ENCODE assay signal across 26 cellular contexts in genomic region chr16:80081851-80082250, GRCh38.
DNase-seq lines count a peak whose midpoint lies in the region; ATAC-seq, FAIRE-seq and TF ChIP-seq lines count a peak whose summit lies in the region.
"Had no signal": no experiment of that assay in that cellular context is flagged by ENCODE, and none has a peak within 500 bp of the region (broad histone marks: within the 10 kb centered on the region; RNA-seq: fewer than 3 reads in every experiment).

No MANE protein-coding gene starts in this region.

- no peak for TF ChIP-seq EP300 in K562 (IDR thresholded peaks at IDR 0.05; ENCODE audit: low read length)

- no peak overlapping the region for H2AK5ac ChIP-seq in mesendoderm (ENCODE audit: low read length)

- no peaks in the 10 kb centered on the region for H3K9me1 ChIP-seq in K562 (ENCODE audit: control insufficient read depth, insufficient read depth, low read length)

- H3K4me3 Mint-ChIP-seq in activated T-cell treated with anti-CD3 and anti-CD28 coated beads, Interleukin-2, amount 50 U/mL, for 72 hours, result no peak overlapping the region
- no peak overlapping the region for H3K4me3 Mint-ChIP-seq in T-cell
- H3K4me3 Mint-ChIP-seq: CD14-positive monocyte; CD4-positive, alpha-beta T cell; CD8-positive, alpha-beta memory T cell; GM23338; H9; HFFc6 had no signal

- no peak for FAIRE-seq in K562 (lab: Jason Lieb, UNC)
- FAIRE-seq in small intestine (lab: Jason Lieb, UNC), result no peak
- FAIRE-seq: A549, GM12891, GM18507 had no signal

- no peak overlapping the region for H3K56ac ChIP-seq in mesendoderm (ENCODE audit: low read length)

- BruUV-seq in K562 (replicated peaks; lab: Mats Ljungman, UMichigan), result no TSS peak

- no peak for TF ChIP-seq RAD21 in K562 (CRISPR knock-in tag; conservative IDR thresholded peaks at IDR 0.05 in 1 of 2, IDR thresholded peaks at IDR 0.05 in 1 of 2)

- H3K79me2 ChIP-seq in K562 (ENCODE audit: control insufficient read depth, insufficient read depth, low read length) (no peaks in the 10 kb centered on the region), mesendoderm (ENCODE audit: control insufficient read depth, insufficient read depth, low read length) (no peaks in the 10 kb centered on the region)

- POLR2A ChIA-PET in HEK293 (lab: Yijun Ruan, JAX), result no interaction called here
- POLR2A ChIA-PET in K562 (lab: Yijun Ruan, JAX), result no interaction called here
- POLR2A ChIA-PET in T-cell (lab: Charles Lee), result no interaction called here

- H2AFZ ChIP-seq in K562 (ENCODE audit: low read depth, low read length), result no peak overlapping the region
- H2AFZ ChIP-seq: GM23338 had no signal

- WGBS in K562 (ENCODE audit: insufficient coverage, low coverage, missing lambda C conversion rate), result 1% methylated on average over 5 of the region's 5 CpGs
- no CpG with 5 or more reads among the region's 5 CpGs for WGBS in mesendoderm (ENCODE audit: extremely low coverage, insufficient coverage, low lambda C conversion rate)
- 5 to 49% (median 25%) methylated on average over 5 of the region's 5 CpGs for WGBS in small intestine, 3 donors

- H3K27me3 ChIP-seq in K562 (ENCODE audit: control insufficient read depth in 2 of 2, insufficient read depth in 2 of 2, low read length in 2 of 2) (no peaks in the 10 kb centered on the region), mesendoderm (ENCODE audit: insufficient read depth, low read length, poor library complexity) (no peaks in the 10 kb centered on the region), small intestine (ENCODE audit: control insufficient read depth in 2 of 2, insufficient read depth in 2 of 2, low read length in 2 of 2) (no peaks in the 10 kb centered on the region)
- H3K27me3 ChIP-seq: BE2C; BLaER1 treated with 17β-estradiol and CSF1 and Interleukin-3, amounts not matched to agents 10 nM and 100 nM had no signal

- intact Hi-C loops in K562 (cut with micrococcal nuclease), result loop anchor here (5.0 to 10.0 kb wide), 3 partner anchors 65 to 235 kb away; no protein-coding TSS in a partner anchor

- H3K4me3 ChIP-seq in HEK293 (ENCODE audit: low read depth, low read length) (no peak overlapping the region), K562 (no peak overlapping the region), mesendoderm (ENCODE audit: low read length) (no peak overlapping the region), small intestine (ENCODE audit: low read depth in 1 of 2, low read length in 2 of 2) (no peak overlapping the region)
- H3K4me3 ChIP-seq: A549; BLaER1 treated with 17β-estradiol and CSF1 and Interleukin-3, amounts not matched to agents 10 nM and 100 nM; GM23338 had no signal

- H3K4me1 Mint-ChIP-seq in activated T-cell treated with anti-CD3 and anti-CD28 coated beads, Interleukin-2, amount 50 U/mL, for 72 hours (ENCODE audit: low read depth), result no peaks in the 10 kb centered on the region
- H3K4me1 Mint-ChIP-seq in T-cell, result no peaks in the 10 kb centered on the region
- H3K4me1 Mint-ChIP-seq: CD14-positive monocyte; CD8-positive, alpha-beta memory T cell had no signal

- H4K20me1 ChIP-seq in K562 (replicated peaks; ENCODE audit: control insufficient read depth, insufficient read depth, low read length), result no peaks in the 10 kb centered on the region
- H4K20me1 ChIP-seq: BLaER1 treated with 17β-estradiol and CSF1 and Interleukin-3, amounts not matched to agents 10 nM and 100 nM had no signal

- in situ Hi-C loops in K562 (cut with MboI), result no loop called here

- H3K27ac ChIP-seq in HEK293 (ENCODE audit: extremely low read depth, low read depth, low read length), result no peak overlapping the region
- no peak overlapping the region for H3K27ac ChIP-seq in K562 (ENCODE audit: extremely low read depth, low read depth, low read length)
- no peak overlapping the region for H3K27ac ChIP-seq in mesendoderm (ENCODE audit: low read depth, low read length)
- no peak overlapping the region for H3K27ac ChIP-seq in small intestine (ENCODE audit: low read depth in 1 of 2, low read length in 1 of 2)
- H3K27ac ChIP-seq: A549; BLaER1 treated with 17β-estradiol and CSF1 and Interleukin-3, amounts not matched to agents 10 nM and 100 nM had no signal

- no peaks in the 10 kb centered on the region for H3K36me3 ChIP-seq in HEK293 (ENCODE audit: control insufficient read depth in 2 of 2, insufficient read depth in 1 of 2, low read length in 2 of 2)
- no peaks in the 10 kb centered on the region for H3K36me3 ChIP-seq in K562 (ENCODE audit: control insufficient read depth, insufficient read depth, low read length)
- H3K36me3 ChIP-seq in mesendoderm (ENCODE audit: control insufficient read depth, insufficient read depth, low read length), result no peaks in the 10 kb centered on the region
- no peaks in the 10 kb centered on the region for H3K36me3 ChIP-seq in small intestine (ENCODE audit: control insufficient read depth in 2 of 2, insufficient read depth in 2 of 2, low read length in 2 of 2)
- H3K36me3 ChIP-seq: BE2C; BLaER1 treated with 17β-estradiol and CSF1 and Interleukin-3, amounts not matched to agents 10 nM and 100 nM had no signal

- ATAC-seq in K562 (no peak), T-cell (replicated peaks in 1 of 4) (no peak)
- ATAC-seq in activated T-cell treated with anti-CD3 and anti-CD28 coated beads, Interleukin-2, amount 50 U/mL, for 72 hours (replicated peaks in 1 of 2), result no peak
- ATAC-seq: A549, GM23338, HCT116 had no signal

- CTCF ChIA-PET in HEK293 (lab: Yijun Ruan, JAX), result no interaction called here
- CTCF ChIA-PET in K562 (lab: Yijun Ruan, JAX; ENCODE audit: low intra/inter-chr PET ratio), result no interaction called here
- CTCF ChIA-PET in T-cell (lab: Charles Lee), result no interaction called here

- no peak overlapping the region for H3K27ac Mint-ChIP-seq in activated T-cell treated with anti-CD3 and anti-CD28 coated beads, Interleukin-2, amount 50 U/mL, for 72 hours
- H3K27ac Mint-ChIP-seq in T-cell, result no peak overlapping the region
- H3K27ac Mint-ChIP-seq: CD4-positive, alpha-beta T cell; CD8-positive, alpha-beta memory T cell; GM23338; H9; HFFc6 had no signal

- no peak overlapping the region for H3K18ac ChIP-seq in mesendoderm (ENCODE audit: low read length)

- H3K4me1 ChIP-seq in HEK293 (ENCODE audit: control insufficient read depth, insufficient read depth, low read length), result no peaks in the 10 kb centered on the region
- peaks cover 0 to 6% of the 10 kb centered on the region in 2 experiments; a peak in 3 of 5 replicates for H3K4me1 ChIP-seq in K562 (replicated peaks in 1 of 2; ENCODE audit: control insufficient read depth in 2 of 2, insufficient read depth in 2 of 2, low read length in 2 of 2)
- H3K4me1 ChIP-seq in mesendoderm (ENCODE audit: control insufficient read depth, low read depth, low read length), result no peaks in the 10 kb centered on the region
- peaks cover 0 to 4% of the 10 kb centered on the region in 2 donors for H3K4me1 ChIP-seq in small intestine (ENCODE audit: control insufficient read depth in 2 of 2, insufficient read depth in 1 of 2, low read depth in 1 of 2, low read length in 1 of 2)
- H3K4me1 ChIP-seq: BE2C; BLaER1 treated with 17β-estradiol and CSF1 and Interleukin-3, amounts not matched to agents 10 nM and 100 nM had no signal

- H3K4ac ChIP-seq in mesendoderm (ENCODE audit: low read depth, low read length), result no peak overlapping the region

- H2BK15ac ChIP-seq in mesendoderm (replicated peaks; ENCODE audit: low read depth), result no peak overlapping the region

- H3K36me3 Mint-ChIP-seq in activated T-cell treated with anti-CD3 and anti-CD28 coated beads, Interleukin-2, amount 50 U/mL, for 72 hours (ENCODE audit: insufficient read depth in 2 of 2), result no peaks in the 10 kb centered on the region
- no peaks in the 10 kb centered on the region for H3K36me3 Mint-ChIP-seq in T-cell
- H3K36me3 Mint-ChIP-seq: CD14-positive monocyte; CD8-positive, alpha-beta memory T cell had no signal

- no peak for TF ChIP-seq POLR2A in K562 (conservative IDR thresholded peaks at IDR 0.05)

- no peaks in the 10 kb centered on the region for H3K79me1 ChIP-seq in mesendoderm (ENCODE audit: low read length)

- H3K23ac ChIP-seq in mesendoderm (ENCODE audit: low read length), result no peak overlapping the region

- H3K9ac ChIP-seq in K562 (ENCODE audit: insufficient read depth in 1 of 2, low read depth in 2 of 2, low read length in 2 of 2), result no peak overlapping the region
- H3K9ac ChIP-seq in mesendoderm (ENCODE audit: low read length), result no peak overlapping the region
- H3K9ac ChIP-seq: BLaER1 treated with 17β-estradiol and CSF1 and Interleukin-3, amounts not matched to agents 10 nM and 100 nM had no signal

- no peak overlapping the region for H4K8ac ChIP-seq in mesendoderm (ENCODE audit: low read depth, low read length)

- H4K5ac ChIP-seq in mesendoderm (ENCODE audit: low read length), result no peak overlapping the region

- no peaks in the 10 kb centered on the region for H3K27me3 Mint-ChIP-seq in activated T-cell treated with anti-CD3 and anti-CD28 coated beads, Interleukin-2, amount 50 U/mL, for 72 hours (ENCODE audit: low read depth)
- peaks cover 1 to 3% of the 10 kb centered on the region in 2 donors for H3K27me3 Mint-ChIP-seq in T-cell
- H3K27me3 Mint-ChIP-seq: CD4-positive, alpha-beta T cell had no signal

- H2BK120ac ChIP-seq in mesendoderm (ENCODE audit: low read depth, low read length), result no peak overlapping the region

- H2BK5ac ChIP-seq in mesendoderm (ENCODE audit: low read length), result no peak overlapping the region

- no peak for TF ChIP-seq CTCF in HEK293 (tag by site-specific recombination; IDR thresholded peaks at IDR 0.05)
- no peak for TF ChIP-seq CTCF in K562 (IDR thresholded peaks at IDR 0.05 in 2 of 3, conservative IDR thresholded peaks at IDR 0.05 in 1 of 3; ENCODE audit: insufficient read depth in 2 of 3, low read depth in 1 of 3, low read length in 3 of 3)

- H3K9me3 Mint-ChIP-seq in activated T-cell treated with anti-CD3 and anti-CD28 coated beads, Interleukin-2, amount 50 U/mL, for 72 hours, result no peaks in the 10 kb centered on the region
- no peaks in the 10 kb centered on the region for H3K9me3 Mint-ChIP-seq in T-cell
- H3K9me3 Mint-ChIP-seq: CD14-positive monocyte; CD4-positive, alpha-beta T cell; CD8-positive, alpha-beta memory T cell; GM23338; H9; HFFc6 had no signal

- H3K4me2 ChIP-seq in K562 (ENCODE audit: insufficient read depth, low read length) (no peak overlapping the region), mesendoderm (ENCODE audit: low read length) (no peak overlapping the region)
- H3K4me2 ChIP-seq: A549; BLaER1 treated with 17β-estradiol and CSF1 and Interleukin-3, amounts not matched to agents 10 nM and 100 nM; GM23338 had no signal

- no peaks in the 10 kb centered on the region for H3K9me3 ChIP-seq in HEK293 (ENCODE audit: control insufficient read depth, insufficient read depth, low read depth, low read length)
- no peaks in the 10 kb centered on the region for H3K9me3 ChIP-seq in K562 (replicated peaks; ENCODE audit: control insufficient read depth, insufficient read depth, low read depth, low read length)
- no peaks in the 10 kb centered on the region for H3K9me3 ChIP-seq in small intestine (ENCODE audit: control insufficient read depth, low read depth)
- H3K9me3 ChIP-seq: A549; BE2C; BLaER1 treated with 17β-estradiol and CSF1 and Interleukin-3, amounts not matched to agents 10 nM and 100 nM had no signal

- no peak for DNase-seq in K562 (ENCODE audit: extremely low read depth in 1 of 4, low spot score in 3 of 4)
- peak; percentile 72 for DNase-seq in mesendoderm
- DNase-seq in small intestine, result peak; percentile 95
- no peak for DNase-seq in activated T-cell treated with anti-CD3 and anti-CD28 coated beads, Interleukin-2, amount 50 U/mL, for 72 hours
- DNase-seq in ureter (ENCODE audit: low spot score), result no peak
- DNase-seq in T-cell, result no peak
- DNase-seq: 8988T; ACHN; AML-193; BE2C; Calu3; CD4-positive, alpha-beta T cell; CD8-positive, alpha-beta memory T cell; DMS53; DMS79 treated with DMSO at 0.1 percent for 48 hours; GF-D8; H9; HFFc6 had no signal

Comparison
In these comparisons a context has a peak if more than half of its experiments do, and no peak if none do; other contexts are left out.
1. DNase-seq: peak in mesendoderm (single experiment) and small intestine (single experiment); none in K562 (0 of 4), activated T-cell treated with anti-CD3 and anti-CD28 coated beads, Interleukin-2, amount 50 U/mL, for 72 hours (0 of 2), ureter (single experiment) and T-cell (0 of 34).